Comparison of ENCODE assay signal across 8 cellular contexts in the genomic region with DNA sequence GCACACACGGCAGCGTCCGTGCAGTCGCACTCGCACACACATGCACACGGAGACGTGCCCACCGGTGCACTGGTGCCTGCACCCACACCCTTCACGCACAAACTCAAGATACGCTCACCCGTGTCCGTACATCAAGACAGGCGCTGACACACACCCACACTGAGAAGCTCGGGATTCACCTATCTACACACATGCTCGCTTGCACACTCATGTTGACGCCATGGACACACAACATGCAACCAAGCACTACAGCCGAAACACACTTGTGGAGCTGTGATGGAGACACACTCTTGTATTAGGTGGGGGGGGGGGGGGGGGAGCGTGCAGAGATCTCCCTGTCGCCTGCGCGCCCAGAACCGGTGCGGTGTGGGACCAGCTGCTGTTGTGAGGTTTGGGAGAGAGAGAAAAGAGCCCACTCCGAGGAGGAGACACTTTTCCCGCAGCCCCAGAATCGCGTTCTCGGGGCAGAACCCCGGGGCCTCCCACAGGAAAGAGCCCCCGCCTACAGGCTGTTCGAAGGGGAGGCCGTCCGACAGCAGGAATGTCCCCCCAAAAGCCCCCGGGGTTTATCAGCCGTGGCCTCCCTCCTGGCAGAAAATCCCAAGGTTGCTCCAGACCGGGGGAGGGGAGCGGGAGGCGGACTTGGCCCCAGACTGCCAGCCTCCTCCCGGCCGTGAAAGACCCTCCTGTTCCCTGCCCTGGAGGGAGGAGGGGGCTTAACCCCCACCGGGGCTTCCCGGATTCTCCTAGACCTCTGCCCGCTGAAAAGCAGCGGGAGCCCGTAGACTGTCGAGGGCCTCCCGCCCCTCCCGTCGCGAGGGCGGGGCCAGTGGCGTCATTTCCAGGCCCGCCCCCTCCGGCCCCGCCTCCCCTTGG. TPM values are rescaled to one million over a fixed set of nuclear protein-coding genes. Genes with fewer than 3 reads are reported as not detected.
DNase-seq lines count a peak whose midpoint lies in the region; ATAC-seq and TF ChIP-seq lines count a peak whose summit lies in the region.

No MANE protein-coding gene starts in this region.

- peak; percentile 93 for DNase-seq in GM06990 (ENCODE audit: extremely low read depth, insufficient read length)
- peak; percentile 32 for DNase-seq in NCI-H2107 treated with DMSO at 0.1 percent for 48 hours (lab: John Stamatoyannopoulos, UW; ENCODE audit: unreplicated experiment)
- peak; percentile 85 to 87 for DNase-seq in activated CD4-positive, alpha-beta T cell treated with anti-CD3 and anti-CD28 coated beads for 24 hours (ENCODE audit: low read depth in 2 of 2)
- DNase-seq in cerebellum (ENCODE audit: low spot score), result peak; percentile 86
- DNase-seq in kidney glomerular epithelial cell (lab: John Stamatoyannopoulos, UW), result peak; percentile 87
- DNase-seq in stimulated activated CD4-positive, alpha-beta T cell treated with anti-CD3 and anti-CD28 coated beads, Interleukin-15, amount 100 ng/mL, for 1 hour (ENCODE audit: low read depth in 1 of 2, low spot score in 1 of 2), result peak; percentile 92 to 93

- H3K4me3 ChIP-seq in GM06990 (replicated peaks; ENCODE audit: low read depth, low read length), result peak overlapping the region; percentile 95

- ATAC-seq in HG02610 (IDR thresholded peaks at IDR 0.05; ENCODE audit: unreplicated experiment) (peak; percentile 33), HG03469 (IDR thresholded peaks at IDR 0.05; ENCODE audit: unreplicated experiment) (no peak)

- TF ChIP-seq CTCF in GM06990 (IDR thresholded peaks at IDR 0.05; ENCODE audit: insufficient read depth, low read length, poor library complexity, severe bottlenecking), result no peak

- no peaks in the 10 kb centered on the region for H3K27me3 ChIP-seq in GM06990 (replicated peaks; ENCODE audit: control insufficient read depth, insufficient read depth, low read length)

- H3K36me3 ChIP-seq in GM06990 (ENCODE audit: control insufficient read depth, insufficient read depth, low read length), result peaks cover 23% of the 10 kb centered on the region

RNA-seq across cellular contexts. Expression of gene NFKB2, which starts 0.5 kb away (rescaled TPM):
- 3.5 TPM for total RNA-seq in cerebellum

RNA-seq across cellular contexts. Expression of gene PSD, which starts 23.5 kb away (rescaled TPM):
- total RNA-seq in cerebellum, result 38.8 TPM

RNA-seq across cellular contexts. Expression of gene FBXL15, which starts 25.6 kb away (rescaled TPM):
- 6.2 TPM for total RNA-seq in cerebellum

RNA-seq across cellular contexts. Expression of gene CUEDC2, which starts 37.3 kb away (rescaled TPM):
- total RNA-seq in cerebellum, result 28.3 TPM

RNA-seq across cellular contexts. Expression of gene C10orf95, which starts 56.3 kb away (rescaled TPM):
- not detected for total RNA-seq in cerebellum

Comparison
In these comparisons a context has a peak if more than half of its experiments do, and no peak if none do; other contexts are left out.
1. DNase-seq: peak in every context shown above with its lines; median percentile 93 in GM06990; 92 in stimulated activated CD4-positive, alpha-beta T cell treated with anti-CD3 and anti-CD28 coated beads, Interleukin-15, amount 100 ng/mL, for 1 hour; 87 in kidney glomerular epithelial cell; 86 in activated CD4-positive, alpha-beta T cell treated with anti-CD3 and anti-CD28 coated beads for 24 hours; 86 in cerebellum; 32 in NCI-H2107 treated with DMSO at 0.1 percent for 48 hours.